Comparison of ENCODE assay signal across 8 cellular contexts in the genomic region with DNA sequence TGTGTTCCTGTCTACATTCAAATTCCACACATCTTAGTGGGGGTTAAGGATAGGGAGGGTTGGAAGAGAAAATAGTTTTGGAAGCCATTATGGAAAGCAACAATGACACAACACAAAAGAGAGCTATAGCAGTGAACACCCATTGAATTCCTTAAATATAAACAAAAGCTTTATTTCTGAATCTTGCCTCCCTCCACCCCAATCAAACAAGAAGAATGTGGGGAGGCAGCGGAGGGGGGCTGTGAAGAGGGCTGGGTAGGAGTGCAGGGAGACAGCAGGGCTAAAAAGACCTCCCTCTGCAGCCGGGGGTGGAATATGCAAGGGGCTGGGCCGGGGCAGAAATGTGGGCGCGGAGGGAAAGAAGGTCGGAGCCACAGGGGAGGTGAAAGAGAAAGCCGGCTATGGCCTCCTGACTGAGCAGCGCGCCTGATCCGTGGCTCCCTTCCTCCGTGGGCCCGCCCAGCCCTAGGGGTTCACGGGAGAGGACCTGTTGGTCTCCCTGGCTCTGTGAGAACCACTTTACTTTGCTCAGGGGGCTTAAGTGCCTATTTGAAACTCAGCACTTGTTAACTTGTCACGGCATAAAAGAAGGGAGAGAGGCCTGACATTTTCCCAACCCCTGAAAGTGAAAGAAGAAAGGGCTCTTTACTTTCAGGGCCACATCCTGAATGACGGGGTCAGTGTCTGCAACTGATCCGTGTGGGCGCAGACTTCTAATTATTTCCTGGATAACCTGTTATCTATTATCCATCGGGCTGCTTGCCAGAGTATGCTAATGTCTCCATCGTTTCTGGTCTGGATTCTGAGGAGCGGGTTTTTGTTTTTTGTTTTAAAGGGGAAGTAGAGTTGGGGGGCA.
DNase-seq lines count a peak whose midpoint lies in the region; ATAC-seq and TF ChIP-seq lines count a peak whose summit lies in the region.

No MANE protein-coding gene starts in this region.

- H3K4me1 ChIP-seq in body of pancreas: peaks cover 73% of the 10 kb centered on the region

- TF ChIP-seq CTCF in body of pancreas (IDR thresholded peaks at IDR 0.05): no peak

- peak overlapping the region; percentile 93 for H3K27ac ChIP-seq in SK-N-MC
- peak overlapping the region; percentile 72 to 91 (median 82) for H3K27ac ChIP-seq in body of pancreas

- H3K9ac ChIP-seq in SK-N-MC (ENCODE audit: insufficient read length): peak overlapping the region; percentile 73

- intact Hi-C loops in body of pancreas (cut with DNase I): no loop called here

- no peaks in the 10 kb centered on the region for H3K36me3 ChIP-seq in H7 (replicated peaks; ENCODE audit: control insufficient read depth, insufficient read depth, low read length)
- no peaks in the 10 kb centered on the region for H3K36me3 ChIP-seq in SK-N-MC (ENCODE audit: insufficient read depth, low read length)
- no peaks in the 10 kb centered on the region for H3K36me3 ChIP-seq in body of pancreas (replicated peaks in 1 of 2; ENCODE audit: insufficient read depth in 1 of 2, low read depth in 2 of 2)

- H3K27me3 ChIP-seq in H7 (ENCODE audit: control insufficient read depth, insufficient read depth, low read length) (no peaks in the 10 kb centered on the region), body of pancreas (no peaks in the 10 kb centered on the region)

- no peaks in the 10 kb centered on the region for H3K9me3 ChIP-seq in SK-N-MC (ENCODE audit: low read depth, low read length)
- no peaks in the 10 kb centered on the region for H3K9me3 ChIP-seq in body of pancreas

- ATAC-seq in body of pancreas: peak; percentile 15
- no peak for ATAC-seq in HG03025 (IDR thresholded peaks at IDR 0.05; ENCODE audit: low FRiP score, unreplicated experiment)

- TF ChIP-seq POLR2A in body of pancreas (IDR thresholded peaks at IDR 0.05): peak in 2 of 3 donors; percentile 22 to 24

- peak; percentile 39 for DNase-seq in AG08395 (ENCODE audit: low spot score)
- peak; percentile 78 for DNase-seq in H7
- no peak for DNase-seq in SK-N-MC (ENCODE audit: low read depth, low spot score)
- peak; percentile 27 to 53 (median 32) for DNase-seq in body of pancreas
- DNase-seq in iPS-NIHi11 (ENCODE audit: low spot score): peak; percentile 62
- DNase-seq in skeletal muscle cell (ENCODE audit: low read depth): no peak
- DNase-seq in GF-D8 (lab: John Stamatoyannopoulos, UW): no peak

- H3K4me3 ChIP-seq in H7 (ENCODE audit: insufficient read depth, low read depth, low read length) (no peak overlapping the region), SK-N-MC (peak overlapping the region; percentile 67), body of pancreas (no peak overlapping the region), skeletal muscle cell (ENCODE audit: low read depth, low read length) (peak overlapping the region; percentile 5)

- WGBS in body of pancreas, 2 donors: 8 to 13% methylated on average over 20 of the region's 20 CpGs

Comparison
In these comparisons a context has a peak if more than half of its experiments do, and no peak if none do; other contexts are left out.
1. DNase-seq: peak in AG08395 (single experiment), H7 (single experiment), body of pancreas (4 of 4) and iPS-NIHi11 (single experiment); none in SK-N-MC (single experiment), skeletal muscle cell (single experiment) and GF-D8 (single experiment).
2. H3K4me3 ChIP-seq: peak in SK-N-MC (single experiment) and skeletal muscle cell (single experiment); none in H7 (single experiment) and body of pancreas (0 of 2).